ENCODE assay signal across 1 cellular context in the genomic region with DNA sequence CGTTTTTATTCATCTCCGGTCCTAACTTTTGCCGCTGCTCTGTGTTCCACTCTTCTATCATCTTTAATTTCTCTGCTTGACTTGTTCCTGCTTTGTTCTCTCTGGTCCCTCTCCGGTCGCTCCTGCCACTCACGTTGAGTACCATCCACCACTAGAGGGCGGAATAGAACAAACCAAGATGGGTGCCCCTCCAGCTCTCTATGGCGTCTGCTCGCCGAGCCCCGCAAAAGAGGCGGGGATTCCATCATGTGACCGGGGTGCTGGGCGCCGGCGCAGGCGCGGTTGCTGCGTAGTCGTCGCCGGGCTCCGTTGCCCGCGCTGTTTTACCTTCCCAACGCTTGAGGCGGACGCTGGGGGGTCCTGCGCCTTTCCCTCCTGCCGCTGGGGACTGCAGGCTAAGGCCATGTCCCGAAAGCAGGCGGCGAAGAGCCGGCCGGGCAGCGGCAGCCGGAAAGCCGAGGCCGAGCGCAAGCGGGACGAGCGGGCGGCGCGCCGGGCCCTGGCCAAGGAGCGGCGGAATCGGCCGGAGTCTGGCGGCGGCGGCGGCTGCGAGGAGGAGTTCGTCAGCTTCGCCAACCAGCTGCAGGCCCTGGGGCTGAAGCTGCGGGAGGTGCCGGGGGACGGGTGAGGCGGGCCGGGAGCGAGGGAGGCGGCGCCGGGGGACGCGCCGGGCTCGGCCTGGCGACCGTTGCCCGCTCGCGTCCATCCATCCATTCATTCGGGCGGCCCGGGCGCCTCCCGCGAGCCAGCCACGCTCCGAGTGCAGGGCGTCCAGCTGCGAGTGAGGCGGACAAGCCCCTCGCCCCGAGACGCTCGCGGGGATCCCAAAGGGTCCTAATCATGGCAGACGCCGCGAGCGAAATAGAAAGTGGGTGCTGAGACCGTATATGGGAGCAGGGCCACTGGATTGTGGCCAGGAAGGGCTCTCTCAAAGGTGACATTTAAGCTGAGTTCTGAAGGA.
A peak's percentile ranks its signal among the peaks of the same experiment; 100 is the strongest.
TF ChIP-seq lines count a peak whose summit lies in the region.

A gene with protein sequence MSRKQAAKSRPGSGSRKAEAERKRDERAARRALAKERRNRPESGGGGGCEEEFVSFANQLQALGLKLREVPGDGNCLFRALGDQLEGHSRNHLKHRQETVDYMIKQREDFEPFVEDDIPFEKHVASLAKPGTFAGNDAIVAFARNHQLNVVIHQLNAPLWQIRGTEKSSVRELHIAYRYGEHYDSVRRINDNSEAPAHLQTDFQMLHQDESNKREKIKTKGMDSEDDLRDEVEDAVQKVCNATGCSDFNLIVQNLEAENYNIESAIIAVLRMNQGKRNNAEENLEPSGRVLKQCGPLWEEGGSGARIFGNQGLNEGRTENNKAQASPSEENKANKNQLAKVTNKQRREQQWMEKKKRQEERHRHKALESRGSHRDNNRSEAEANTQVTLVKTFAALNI (plus strand): TSS at position 285 of the 961 bp plus-strand sequence. CDS start 119 bp downstream, at position 404.

TF ChIP-seq in HepG2, 621 proteins besides CTCF, POLR2A, EP300 and RAD21 (continued from another document and continues in another):
- no peak for TF ChIP-seq RBAK (CRISPR knock-in tag; IDR thresholded peaks at IDR 0.05)
- TF ChIP-seq, protein P1, sequence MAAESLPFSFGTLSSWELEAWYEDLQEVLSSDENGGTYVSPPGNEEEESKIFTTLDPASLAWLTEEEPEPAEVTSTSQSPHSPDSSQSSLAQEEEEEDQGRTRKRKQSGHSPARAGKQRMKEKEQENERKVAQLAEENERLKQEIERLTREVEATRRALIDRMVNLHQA (CRISPR knock-in tag; IDR thresholded peaks at IDR 0.05): no peak
- TF ChIP-seq, protein P2, sequence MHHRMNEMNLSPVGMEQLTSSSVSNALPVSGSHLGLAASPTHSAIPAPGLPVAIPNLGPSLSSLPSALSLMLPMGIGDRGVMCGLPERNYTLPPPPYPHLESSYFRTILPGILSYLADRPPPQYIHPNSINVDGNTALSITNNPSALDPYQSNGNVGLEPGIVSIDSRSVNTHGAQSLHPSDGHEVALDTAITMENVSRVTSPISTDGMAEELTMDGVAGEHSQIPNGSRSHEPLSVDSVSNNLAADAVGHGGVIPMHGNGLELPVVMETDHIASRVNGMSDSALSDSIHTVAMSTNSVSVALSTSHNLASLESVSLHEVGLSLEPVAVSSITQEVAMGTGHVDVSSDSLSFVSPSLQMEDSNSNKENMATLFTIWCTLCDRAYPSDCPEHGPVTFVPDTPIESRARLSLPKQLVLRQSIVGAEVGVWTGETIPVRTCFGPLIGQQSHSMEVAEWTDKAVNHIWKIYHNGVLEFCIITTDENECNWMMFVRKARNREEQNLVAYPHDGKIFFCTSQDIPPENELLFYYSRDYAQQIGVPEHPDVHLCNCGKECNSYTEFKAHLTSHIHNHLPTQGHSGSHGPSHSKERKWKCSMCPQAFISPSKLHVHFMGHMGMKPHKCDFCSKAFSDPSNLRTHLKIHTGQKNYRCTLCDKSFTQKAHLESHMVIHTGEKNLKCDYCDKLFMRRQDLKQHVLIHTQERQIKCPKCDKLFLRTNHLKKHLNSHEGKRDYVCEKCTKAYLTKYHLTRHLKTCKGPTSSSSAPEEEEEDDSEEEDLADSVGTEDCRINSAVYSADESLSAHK (CRISPR knock-in tag; IDR thresholded peaks at IDR 0.05; ENCODE audit: borderline replicate concordance): peak; percentile 23; the same call in 1 of the 2 replicates
- no peak for TF ChIP-seq SYNCRIP (IDR thresholded peaks at IDR 0.05; ENCODE audit: insufficient read depth, low read depth, low read length)
- no peak for TF ChIP-seq FIP1L1 (IDR thresholded peaks at IDR 0.05; ENCODE audit: borderline replicate concordance, insufficient read depth, low read depth, low read length)
- TF ChIP-seq, protein P3, sequence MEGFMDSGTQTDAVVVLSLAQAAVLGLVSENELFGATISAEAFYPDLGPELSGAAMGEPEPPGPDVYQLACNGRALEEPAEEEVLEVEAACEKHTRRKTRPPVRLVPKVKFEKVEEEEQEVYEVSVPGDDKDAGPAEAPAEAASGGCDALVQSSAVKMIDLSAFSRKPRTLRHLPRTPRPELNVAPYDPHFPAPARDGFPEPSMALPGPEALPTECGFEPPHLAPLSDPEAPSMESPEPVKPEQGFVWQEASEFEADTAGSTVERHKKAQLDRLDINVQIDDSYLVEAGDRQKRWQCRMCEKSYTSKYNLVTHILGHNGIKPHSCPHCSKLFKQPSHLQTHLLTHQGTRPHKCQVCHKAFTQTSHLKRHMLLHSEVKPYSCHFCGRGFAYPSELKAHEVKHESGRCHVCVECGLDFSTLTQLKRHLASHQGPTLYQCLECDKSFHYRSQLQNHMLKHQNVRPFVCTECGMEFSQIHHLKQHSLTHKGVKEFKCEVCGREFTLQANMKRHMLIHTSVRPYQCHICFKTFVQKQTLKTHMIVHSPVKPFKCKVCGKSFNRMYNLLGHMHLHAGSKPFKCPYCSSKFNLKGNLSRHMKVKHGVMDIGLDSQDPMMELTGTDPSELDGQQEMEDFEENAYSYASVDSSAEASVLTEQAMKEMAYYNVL (CRISPR knock-in tag; IDR thresholded peaks at IDR 0.05; ENCODE audit: borderline replicate concordance): peak; percentile 55; the same call in 1 of the 2 replicates
- TF ChIP-seq FOSL1 (CRISPR knock-in tag; IDR thresholded peaks at IDR 0.05; ENCODE audit: borderline replicate concordance): no peak
- TF ChIP-seq MBD4 (IDR thresholded peaks at IDR 0.05; ENCODE audit: borderline replicate concordance, low read length): no peak
- TF ChIP-seq ZNF776 (CRISPR knock-in tag; IDR thresholded peaks at IDR 0.05): peak; percentile 91; the same call in 1 of the 2 replicates
- TF ChIP-seq, protein P4, sequence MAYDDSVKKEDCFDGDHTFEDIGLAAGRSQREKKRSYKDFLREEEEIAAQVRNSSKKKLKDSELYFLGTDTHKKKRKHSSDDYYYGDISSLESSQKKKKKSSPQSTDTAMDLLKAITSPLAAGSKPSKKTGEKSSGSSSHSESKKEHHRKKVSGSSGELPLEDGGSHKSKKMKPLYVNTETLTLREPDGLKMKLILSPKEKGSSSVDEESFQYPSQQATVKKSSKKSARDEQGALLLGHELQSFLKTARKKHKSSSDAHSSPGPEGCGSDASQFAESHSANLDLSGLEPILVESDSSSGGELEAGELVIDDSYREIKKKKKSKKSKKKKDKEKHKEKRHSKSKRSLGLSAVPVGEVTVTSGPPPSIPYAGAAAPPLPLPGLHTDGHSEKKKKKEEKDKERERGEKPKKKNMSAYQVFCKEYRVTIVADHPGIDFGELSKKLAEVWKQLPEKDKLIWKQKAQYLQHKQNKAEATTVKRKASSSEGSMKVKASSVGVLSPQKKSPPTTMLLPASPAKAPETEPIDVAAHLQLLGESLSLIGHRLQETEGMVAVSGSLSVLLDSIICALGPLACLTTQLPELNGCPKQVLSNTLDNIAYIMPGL (CRISPR knock-in tag; IDR thresholded peaks at IDR 0.05; ENCODE audit: borderline replicate concordance in 1 of 2, low read depth in 1 of 2): peak; percentile 85 to 89
- no peak for TF ChIP-seq ZNF367 (CRISPR knock-in tag; IDR thresholded peaks at IDR 0.05; ENCODE audit: borderline replicate concordance)
- TF ChIP-seq, protein P5, sequence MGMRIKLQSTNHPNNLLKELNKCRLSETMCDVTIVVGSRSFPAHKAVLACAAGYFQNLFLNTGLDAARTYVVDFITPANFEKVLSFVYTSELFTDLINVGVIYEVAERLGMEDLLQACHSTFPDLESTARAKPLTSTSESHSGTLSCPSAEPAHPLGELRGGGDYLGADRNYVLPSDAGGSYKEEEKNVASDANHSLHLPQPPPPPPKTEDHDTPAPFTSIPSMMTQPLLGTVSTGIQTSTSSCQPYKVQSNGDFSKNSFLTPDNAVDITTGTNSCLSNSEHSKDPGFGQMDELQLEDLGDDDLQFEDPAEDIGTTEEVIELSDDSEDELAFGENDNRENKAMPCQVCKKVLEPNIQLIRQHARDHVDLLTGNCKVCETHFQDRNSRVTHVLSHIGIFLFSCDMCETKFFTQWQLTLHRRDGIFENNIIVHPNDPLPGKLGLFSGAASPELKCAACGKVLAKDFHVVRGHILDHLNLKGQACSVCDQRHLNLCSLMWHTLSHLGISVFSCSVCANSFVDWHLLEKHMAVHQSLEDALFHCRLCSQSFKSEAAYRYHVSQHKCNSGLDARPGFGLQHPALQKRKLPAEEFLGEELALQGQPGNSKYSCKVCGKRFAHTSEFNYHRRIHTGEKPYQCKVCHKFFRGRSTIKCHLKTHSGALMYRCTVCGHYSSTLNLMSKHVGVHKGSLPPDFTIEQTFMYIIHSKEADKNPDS (CRISPR knock-in tag; IDR thresholded peaks at IDR 0.05): no peak
- TF ChIP-seq SRF (IDR thresholded peaks at IDR 0.05; ENCODE audit: low read depth, low read length): no peak
- no peak for TF ChIP-seq ZC3H4 (CRISPR knock-in tag; IDR thresholded peaks at IDR 0.05; ENCODE audit: borderline replicate concordance)
- TF ChIP-seq, protein P6, sequence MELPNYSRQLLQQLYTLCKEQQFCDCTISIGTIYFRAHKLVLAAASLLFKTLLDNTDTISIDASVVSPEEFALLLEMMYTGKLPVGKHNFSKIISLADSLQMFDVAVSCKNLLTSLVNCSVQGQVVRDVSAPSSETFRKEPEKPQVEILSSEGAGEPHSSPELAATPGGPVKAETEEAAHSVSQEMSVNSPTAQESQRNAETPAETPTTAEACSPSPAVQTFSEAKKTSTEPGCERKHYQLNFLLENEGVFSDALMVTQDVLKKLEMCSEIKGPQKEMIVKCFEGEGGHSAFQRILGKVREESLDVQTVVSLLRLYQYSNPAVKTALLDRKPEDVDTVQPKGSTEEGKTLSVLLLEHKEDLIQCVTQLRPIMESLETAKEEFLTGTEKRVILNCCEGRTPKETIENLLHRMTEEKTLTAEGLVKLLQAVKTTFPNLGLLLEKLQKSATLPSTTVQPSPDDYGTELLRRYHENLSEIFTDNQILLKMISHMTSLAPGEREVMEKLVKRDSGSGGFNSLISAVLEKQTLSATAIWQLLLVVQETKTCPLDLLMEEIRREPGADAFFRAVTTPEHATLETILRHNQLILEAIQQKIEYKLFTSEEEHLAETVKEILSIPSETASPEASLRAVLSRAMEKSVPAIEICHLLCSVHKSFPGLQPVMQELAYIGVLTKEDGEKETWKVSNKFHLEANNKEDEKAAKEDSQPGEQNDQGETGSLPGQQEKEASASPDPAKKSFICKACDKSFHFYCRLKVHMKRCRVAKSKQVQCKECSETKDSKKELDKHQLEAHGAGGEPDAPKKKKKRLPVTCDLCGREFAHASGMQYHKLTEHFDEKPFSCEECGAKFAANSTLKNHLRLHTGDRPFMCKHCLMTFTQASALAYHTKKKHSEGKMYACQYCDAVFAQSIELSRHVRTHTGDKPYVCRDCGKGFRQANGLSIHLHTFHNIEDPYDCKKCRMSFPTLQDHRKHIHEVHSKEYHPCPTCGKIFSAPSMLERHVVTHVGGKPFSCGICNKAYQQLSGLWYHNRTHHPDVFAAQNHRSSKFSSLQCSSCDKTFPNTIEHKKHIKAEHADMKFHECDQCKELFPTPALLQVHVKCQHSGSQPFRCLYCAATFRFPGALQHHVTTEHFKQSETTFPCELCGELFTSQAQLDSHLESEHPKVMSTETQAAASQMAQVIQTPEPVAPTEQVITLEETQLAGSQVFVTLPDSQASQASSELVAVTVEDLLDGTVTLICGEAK (IDR thresholded peaks at IDR 0.05): no peak
- TF ChIP-seq, protein P6 (CRISPR knock-in tag; IDR thresholded peaks at IDR 0.05): 0 out of 2 replicates have a peak, but pooled peaks have one; percentile 59
- TF ChIP-seq ADNP (CRISPR knock-in tag; IDR thresholded peaks at IDR 0.05): no peak
- TF ChIP-seq, protein P7, sequence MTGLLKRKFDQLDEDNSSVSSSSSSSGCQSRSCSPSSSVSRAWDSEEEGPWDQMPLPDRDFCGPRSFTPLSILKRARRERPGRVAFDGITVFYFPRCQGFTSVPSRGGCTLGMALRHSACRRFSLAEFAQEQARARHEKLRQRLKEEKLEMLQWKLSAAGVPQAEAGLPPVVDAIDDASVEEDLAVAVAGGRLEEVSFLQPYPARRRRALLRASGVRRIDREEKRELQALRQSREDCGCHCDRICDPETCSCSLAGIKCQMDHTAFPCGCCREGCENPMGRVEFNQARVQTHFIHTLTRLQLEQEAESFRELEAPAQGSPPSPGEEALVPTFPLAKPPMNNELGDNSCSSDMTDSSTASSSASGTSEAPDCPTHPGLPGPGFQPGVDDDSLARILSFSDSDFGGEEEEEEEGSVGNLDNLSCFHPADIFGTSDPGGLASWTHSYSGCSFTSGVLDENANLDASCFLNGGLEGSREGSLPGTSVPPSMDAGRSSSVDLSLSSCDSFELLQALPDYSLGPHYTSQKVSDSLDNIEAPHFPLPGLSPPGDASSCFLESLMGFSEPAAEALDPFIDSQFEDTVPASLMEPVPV (CRISPR knock-in tag; IDR thresholded peaks at IDR 0.05): peak; percentile 73; the same call in 1 of the 2 replicates
- TF ChIP-seq ZNF883 (CRISPR knock-in tag; IDR thresholded peaks at IDR 0.05; ENCODE audit: not compliant biosample characterization): peak; percentile 68
- TF ChIP-seq MTA1 (CRISPR knock-in tag; IDR thresholded peaks at IDR 0.05; ENCODE audit: borderline replicate concordance): peak; percentile 65; the same call in 1 of the 2 replicates
- no peak for TF ChIP-seq ZNF780A (CRISPR knock-in tag; IDR thresholded peaks at IDR 0.05)
- TF ChIP-seq SPEN (CRISPR knock-in tag; IDR thresholded peaks at IDR 0.05; ENCODE audit: low read depth): peak; percentile 87
- TF ChIP-seq KDM5B (CRISPR knock-in tag; IDR thresholded peaks at IDR 0.05; ENCODE audit: borderline replicate concordance): peak; percentile 65; the same call in 1 of the 2 replicates
